In the genomic region with DNA sequence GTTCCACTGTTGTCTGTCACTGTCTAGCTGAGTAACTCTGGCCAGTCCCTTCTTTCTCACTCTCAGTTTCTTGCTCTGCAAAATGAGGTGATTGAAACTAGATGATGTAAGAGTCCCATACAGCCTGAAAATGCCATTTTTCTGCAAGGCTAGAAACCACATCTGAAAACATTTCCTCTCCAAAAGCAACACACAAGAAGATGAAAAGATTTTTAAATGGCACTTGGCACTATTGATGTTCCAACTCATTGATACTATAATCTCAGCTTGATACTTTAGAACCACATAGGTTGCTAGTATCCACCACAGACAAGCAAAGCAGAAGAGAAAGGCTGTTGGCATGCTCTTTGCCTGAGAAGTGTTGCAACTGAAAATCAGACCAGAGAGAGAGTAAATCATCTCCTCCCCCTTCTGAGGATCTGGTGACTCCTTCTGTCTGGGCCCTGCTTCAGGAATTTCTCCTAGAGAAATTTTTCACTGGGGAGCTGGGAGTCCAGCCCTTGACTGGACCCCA, we compare ENCODE assay signal across 2 cellular contexts.
TF ChIP-seq lines count a peak whose summit lies in the region.

No MANE protein-coding gene starts in this region.

TF ChIP-seq in SK-N-SH, 30 proteins besides CTCF, POLR2A, EP300 and RAD21 (continued from another document):
- TF ChIP-seq, protein P1, sequence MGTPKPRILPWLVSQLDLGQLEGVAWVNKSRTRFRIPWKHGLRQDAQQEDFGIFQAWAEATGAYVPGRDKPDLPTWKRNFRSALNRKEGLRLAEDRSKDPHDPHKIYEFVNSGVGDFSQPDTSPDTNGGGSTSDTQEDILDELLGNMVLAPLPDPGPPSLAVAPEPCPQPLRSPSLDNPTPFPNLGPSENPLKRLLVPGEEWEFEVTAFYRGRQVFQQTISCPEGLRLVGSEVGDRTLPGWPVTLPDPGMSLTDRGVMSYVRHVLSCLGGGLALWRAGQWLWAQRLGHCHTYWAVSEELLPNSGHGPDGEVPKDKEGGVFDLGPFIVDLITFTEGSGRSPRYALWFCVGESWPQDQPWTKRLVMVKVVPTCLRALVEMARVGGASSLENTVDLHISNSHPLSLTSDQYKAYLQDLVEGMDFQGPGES (IDR thresholded peaks at IDR 0.05; ENCODE audit: low read depth, low read length) = no peak
- TF ChIP-seq FOSL2 (IDR thresholded peaks at IDR 0.05; ENCODE audit: borderline replicate concordance, low read depth) (no peak), RCOR1 (IDR thresholded peaks at IDR 0.05; ENCODE audit: low read length) (no peak), CHD2 (IDR thresholded peaks at IDR 0.05; ENCODE audit: low read length, partially characterized antibody) (no peak), YY1 (IDR thresholded peaks at IDR 0.05; ENCODE audit: low read depth) (no peak), RFX5 (IDR thresholded peaks at IDR 0.05; ENCODE audit: low read length) (no peak), RXRA (IDR thresholded peaks at IDR 0.05; ENCODE audit: borderline replicate concordance, low read depth) (no peak), FOXJ3 (CRISPR knock-in tag; IDR thresholded peaks at IDR 0.05) (no peak), JUND (IDR thresholded peaks at IDR 0.05) (no peak), MEF2A (IDR thresholded peaks at IDR 0.05; ENCODE audit: borderline replicate concordance, low read depth) (no peak)
- TF ChIP-seq, protein P2, sequence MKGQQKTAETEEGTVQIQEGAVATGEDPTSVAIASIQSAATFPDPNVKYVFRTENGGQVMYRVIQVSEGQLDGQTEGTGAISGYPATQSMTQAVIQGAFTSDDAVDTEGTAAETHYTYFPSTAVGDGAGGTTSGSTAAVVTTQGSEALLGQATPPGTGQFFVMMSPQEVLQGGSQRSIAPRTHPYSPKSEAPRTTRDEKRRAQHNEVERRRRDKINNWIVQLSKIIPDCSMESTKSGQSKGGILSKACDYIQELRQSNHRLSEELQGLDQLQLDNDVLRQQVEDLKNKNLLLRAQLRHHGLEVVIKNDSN (IDR thresholded peaks at IDR 0.05; ENCODE audit: borderline replicate concordance, low read depth) = no peak

TF ChIP-seq in WTC11, 78 proteins besides CTCF, POLR2A, EP300 and RAD21 (continued from another document):
- TF ChIP-seq, protein P3, sequence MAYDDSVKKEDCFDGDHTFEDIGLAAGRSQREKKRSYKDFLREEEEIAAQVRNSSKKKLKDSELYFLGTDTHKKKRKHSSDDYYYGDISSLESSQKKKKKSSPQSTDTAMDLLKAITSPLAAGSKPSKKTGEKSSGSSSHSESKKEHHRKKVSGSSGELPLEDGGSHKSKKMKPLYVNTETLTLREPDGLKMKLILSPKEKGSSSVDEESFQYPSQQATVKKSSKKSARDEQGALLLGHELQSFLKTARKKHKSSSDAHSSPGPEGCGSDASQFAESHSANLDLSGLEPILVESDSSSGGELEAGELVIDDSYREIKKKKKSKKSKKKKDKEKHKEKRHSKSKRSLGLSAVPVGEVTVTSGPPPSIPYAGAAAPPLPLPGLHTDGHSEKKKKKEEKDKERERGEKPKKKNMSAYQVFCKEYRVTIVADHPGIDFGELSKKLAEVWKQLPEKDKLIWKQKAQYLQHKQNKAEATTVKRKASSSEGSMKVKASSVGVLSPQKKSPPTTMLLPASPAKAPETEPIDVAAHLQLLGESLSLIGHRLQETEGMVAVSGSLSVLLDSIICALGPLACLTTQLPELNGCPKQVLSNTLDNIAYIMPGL (CRISPR knock-in tag; IDR thresholded peaks at IDR 0.05) = no peak
- no peak for TF ChIP-seq IRF2 (CRISPR knock-in tag; IDR thresholded peaks at IDR 0.05; ENCODE audit: borderline replicate concordance, low read depth)
